ENCODE assay signal across 8 cellular contexts in the genomic region with DNA sequence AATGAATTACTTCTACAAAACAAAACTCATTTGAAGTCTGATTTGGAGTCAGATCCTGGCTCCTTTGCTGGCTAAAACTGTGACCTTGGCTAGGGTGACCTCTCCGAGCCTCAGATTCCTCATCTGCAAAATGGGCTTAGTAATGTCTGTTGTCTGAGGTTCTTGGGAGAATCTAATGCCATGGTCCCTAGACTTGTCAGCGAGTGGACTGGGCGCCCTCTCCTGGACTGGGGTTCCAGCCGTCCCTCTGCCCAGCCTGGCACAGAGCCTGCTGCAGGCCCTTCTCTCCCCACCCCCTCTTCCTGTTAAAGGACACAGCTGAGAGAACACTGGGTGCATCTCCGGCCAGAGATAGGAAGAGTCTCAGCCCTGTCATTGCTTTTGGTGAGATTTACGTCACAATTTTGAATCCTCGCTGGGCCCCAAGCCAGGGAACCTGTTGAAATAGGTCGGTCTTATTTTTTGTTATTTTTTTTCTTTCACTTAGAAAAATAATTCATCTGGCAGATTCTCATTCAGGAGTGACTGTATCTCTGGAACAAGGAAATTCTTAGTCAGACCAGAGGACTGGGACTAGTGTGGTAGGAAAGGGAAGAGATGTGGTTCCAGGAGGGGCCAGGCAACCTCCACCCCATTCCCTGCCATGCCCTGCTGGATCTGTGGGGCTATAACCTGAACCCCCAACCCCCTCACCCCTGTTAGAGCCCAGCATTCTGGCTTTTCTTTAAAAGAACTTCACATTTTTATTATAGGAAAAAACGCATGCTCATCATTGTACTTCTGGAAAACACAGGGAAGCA. TPM values are rescaled to one million over a fixed set of nuclear protein-coding genes. Genes with fewer than 3 reads are reported as not detected.
DNase-seq lines count a peak whose midpoint lies in the region; ATAC-seq, FAIRE-seq and TF ChIP-seq lines count a peak whose summit lies in the region.

No MANE protein-coding gene starts in this region.

- H3K4me2 ChIP-seq in SK-N-SH: peak overlapping the region; percentile 36; the same call in 1 of the 2 replicates

- H3K27ac ChIP-seq in SK-N-SH (ENCODE audit: low read depth in 2 of 2, low read length in 1 of 2): peak overlapping the region in 1 of 2 experiments; percentile 88; a peak in 2 of 4 replicates

- H3K79me2 ChIP-seq in SK-N-SH (ENCODE audit: insufficient read depth): peaks cover 12% of the 10 kb centered on the region; the same call in 1 of the 2 replicates

- peak overlapping the region; percentile 32; the same call in 1 of the 2 replicates for H3K9ac ChIP-seq in SK-N-SH

- peak; percentile 67 for TF ChIP-seq RAD21 in SK-N-SH (IDR thresholded peaks at IDR 0.05; ENCODE audit: low read length)

- no peaks in the 10 kb centered on the region for H3K9me3 ChIP-seq in SK-N-SH

- DNase-seq in D721Med (ENCODE audit: insufficient read length, low spot score) (no peak), SK-N-SH (peak; percentile 75), fibroblast of gingiva (ENCODE audit: low read depth) (peak; percentile 90), omental fat pad (ENCODE audit: low spot score) (peak; percentile 75), iPS-NIHi7 (ENCODE audit: extremely low spot score) (no peak), ecto neural progenitor cell (ENCODE audit: low spot score) (no peak)

- peaks cover 28% of the 10 kb centered on the region for H3F3A ChIP-seq in SK-N-SH (replicated peaks; ENCODE audit: insufficient read depth)

- H3K36me3 ChIP-seq in SK-N-SH (replicated peaks in 1 of 2; ENCODE audit: control insufficient read depth in 1 of 2, insufficient read depth in 2 of 2, low read length in 1 of 2): peaks cover 5 to 28% of the 10 kb centered on the region in 2 experiments

- CTCF ChIA-PET in SK-N-SH (lab: Yijun Ruan, JAX): interaction anchor here (0.6 to 3.1 kb wide), 5 partner anchors 16 to 197 kb away, joined by 3 to 13 read pairs (median 5); a partner anchor contains a TSS

- no peaks in the 10 kb centered on the region for H3K9me2 ChIP-seq in SK-N-SH

- peak; percentile 12 for TF ChIP-seq CTCF in D721Med (IDR thresholded peaks at IDR 0.05; ENCODE audit: insufficient read depth, missing control alignments)
- TF ChIP-seq CTCF in SK-N-SH (IDR thresholded peaks at IDR 0.05): peak; percentile 63
- no peak for TF ChIP-seq CTCF in omental fat pad (IDR thresholded peaks at IDR 0.05)

- ATAC-seq in GM21529 (IDR thresholded peaks at IDR 0.05; ENCODE audit: unreplicated experiment): peak; percentile 74
- peak; percentile 77 for ATAC-seq in omental fat pad (ENCODE audit: low FRiP score)
- no peak for ATAC-seq in HG03342 (IDR thresholded peaks at IDR 0.05; ENCODE audit: unreplicated experiment)

- FAIRE-seq in D721Med (lab: Jason Lieb, UNC): no peak

- POLR2A ChIA-PET in SK-N-SH (lab: Yijun Ruan, JAX): no interaction called here

- H3K4me1 ChIP-seq in SK-N-SH (ENCODE audit: control insufficient read depth in 1 of 2, insufficient read depth in 2 of 2, low read depth in 1 of 2, low read length in 1 of 2): peaks cover 0 to 16% of the 10 kb centered on the region in 2 experiments; a peak in 2 of 4 replicates

- H2AFZ ChIP-seq in SK-N-SH (ENCODE audit: low read depth): no peak overlapping the region

- TF ChIP-seq EP300 in SK-N-SH (IDR thresholded peaks at IDR 0.05; ENCODE audit: borderline replicate concordance in 1 of 2, low read depth in 1 of 2, low read length in 1 of 2): no peak; a peak in 1 of 4 replicates

- H4K20me1 ChIP-seq in SK-N-SH (ENCODE audit: insufficient read depth): no peaks in the 10 kb centered on the region

- H3K27me3 ChIP-seq in SK-N-SH (ENCODE audit: insufficient read depth): no peaks in the 10 kb centered on the region

- 47% methylated on average over 9 of the region's 9 CpGs for whole genome bisulfite sequencing in SK-N-SH (ENCODE audit: low lambda C conversion rate)

- no peak overlapping the region for H3K4me3 ChIP-seq in SK-N-SH (ENCODE audit: low read depth in 2 of 2, low read length in 1 of 2)

TF ChIP-seq in SK-N-SH, 30 proteins besides CTCF, POLR2A, EP300 and RAD21:
- TF ChIP-seq FOSL2 (IDR thresholded peaks at IDR 0.05; ENCODE audit: borderline replicate concordance, low read depth) (no peak), ELF1 (IDR thresholded peaks at IDR 0.05) (no peak), GATA2 (CRISPR knock-in tag; IDR thresholded peaks at IDR 0.05) (no peak), POLR2AphosphoS5 (IDR thresholded peaks at IDR 0.05; ENCODE audit: low read depth, low read length) (no peak), RCOR1 (IDR thresholded peaks at IDR 0.05; ENCODE audit: low read length) (0 out of 2 replicates have a peak, but pooled peaks have one; percentile 25), TAF1 (IDR thresholded peaks at IDR 0.05; ENCODE audit: borderline replicate concordance, low read depth, low read length) (no peak), NFIC (IDR thresholded peaks at IDR 0.05; ENCODE audit: borderline replicate concordance) (peak; percentile 85), SMC3 (IDR thresholded peaks at IDR 0.05; ENCODE audit: low read depth, low read length) (peak; percentile 55), TCF12 (IDR thresholded peaks at IDR 0.05) (peak; percentile 43; the same call in 1 of the 2 replicates), CHD2 (IDR thresholded peaks at IDR 0.05; ENCODE audit: low read length, partially characterized antibody) (peak; percentile 25), RXRA (IDR thresholded peaks at IDR 0.05; ENCODE audit: borderline replicate concordance, low read depth) (peak; percentile 36; the same call in 1 of the 2 replicates), RFX5 (IDR thresholded peaks at IDR 0.05; ENCODE audit: low read length) (no peak)
- TF ChIP-seq, protein P1, sequence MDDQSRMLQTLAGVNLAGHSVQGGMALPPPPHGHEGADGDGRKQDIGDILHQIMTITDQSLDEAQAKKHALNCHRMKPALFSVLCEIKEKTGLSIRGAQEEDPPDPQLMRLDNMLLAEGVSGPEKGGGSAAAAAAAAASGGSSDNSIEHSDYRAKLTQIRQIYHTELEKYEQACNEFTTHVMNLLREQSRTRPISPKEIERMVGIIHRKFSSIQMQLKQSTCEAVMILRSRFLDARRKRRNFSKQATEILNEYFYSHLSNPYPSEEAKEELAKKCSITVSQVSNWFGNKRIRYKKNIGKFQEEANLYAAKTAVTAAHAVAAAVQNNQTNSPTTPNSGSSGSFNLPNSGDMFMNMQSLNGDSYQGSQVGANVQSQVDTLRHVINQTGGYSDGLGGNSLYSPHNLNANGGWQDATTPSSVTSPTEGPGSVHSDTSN (IDR thresholded peaks at IDR 0.05): 0 out of 2 replicates have a peak, but pooled peaks have one; percentile 41
- TF ChIP-seq, protein P2, sequence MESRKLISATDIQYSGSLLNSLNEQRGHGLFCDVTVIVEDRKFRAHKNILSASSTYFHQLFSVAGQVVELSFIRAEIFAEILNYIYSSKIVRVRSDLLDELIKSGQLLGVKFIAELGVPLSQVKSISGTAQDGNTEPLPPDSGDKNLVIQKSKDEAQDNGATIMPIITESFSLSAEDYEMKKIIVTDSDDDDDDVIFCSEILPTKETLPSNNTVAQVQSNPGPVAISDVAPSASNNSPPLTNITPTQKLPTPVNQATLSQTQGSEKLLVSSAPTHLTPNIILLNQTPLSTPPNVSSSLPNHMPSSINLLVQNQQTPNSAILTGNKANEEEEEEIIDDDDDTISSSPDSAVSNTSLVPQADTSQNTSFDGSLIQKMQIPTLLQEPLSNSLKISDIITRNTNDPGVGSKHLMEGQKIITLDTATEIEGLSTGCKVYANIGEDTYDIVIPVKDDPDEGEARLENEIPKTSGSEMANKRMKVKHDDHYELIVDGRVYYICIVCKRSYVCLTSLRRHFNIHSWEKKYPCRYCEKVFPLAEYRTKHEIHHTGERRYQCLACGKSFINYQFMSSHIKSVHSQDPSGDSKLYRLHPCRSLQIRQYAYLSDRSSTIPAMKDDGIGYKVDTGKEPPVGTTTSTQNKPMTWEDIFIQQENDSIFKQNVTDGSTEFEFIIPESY (IDR thresholded peaks at IDR 0.05; ENCODE audit: borderline replicate concordance, low read depth): no peak

RNA-seq across cellular contexts. Expression of a gene that starts 48.2 kb away (rescaled TPM):
- 193 and 212 TPM in 2 replicates for polyA plus RNA-seq in SK-N-SH (2012; rRNA removed)
- polyA plus RNA-seq in SK-N-SH (2012; cell fraction: cytosol; rRNA removed): 199 and 206 TPM in 2 replicates
- 86.4 and 89.6 TPM in 2 replicates for polyA plus RNA-seq in SK-N-SH (2012; cell fraction: nucleus; rRNA removed)
- 10 to 100 TPM; 20.5 to 29.1 (median 26.1) TPM for total RNA-seq in omental fat pad

Comparison
In these comparisons a context has a peak if more than half of its experiments do, and no peak if none do; other contexts are left out.
1. DNase-seq: peak in SK-N-SH (single experiment), fibroblast of gingiva (single experiment) and omental fat pad (single experiment); none in D721Med (single experiment), iPS-NIHi7 (single experiment) and ecto neural progenitor cell (single experiment).
2. CTCF ChIP-seq: peak in D721Med (single experiment) and SK-N-SH (single experiment); none in omental fat pad (0 of 3).